ENCODE assay signal across 10 cellular contexts in genomic region chr14:22839159-22839779, GRCh38. TPM values are rescaled to one million over a fixed set of nuclear protein-coding genes. Genes with fewer than 3 reads are reported as not detected.
DNase-seq lines count a peak whose midpoint lies in the region; ATAC-seq and TF ChIP-seq lines count a peak whose summit lies in the region.
"Had no signal": no experiment of that assay in that cellular context is flagged by ENCODE, and none has a peak within 500 bp of the region (broad histone marks: within the 10 kb centered on the region; RNA-seq: fewer than 3 reads in every experiment).

No MANE protein-coding gene starts in this region.

- H3K27ac ChIP-seq in heart left ventricle, result peak overlapping the region in 10 of 12 donors; percentile 81 to 98 (median 92)
- peak overlapping the region; percentile 96 for H3K27ac ChIP-seq in muscle layer of duodenum (ENCODE audit: low read length)
- H3K27ac ChIP-seq in upper lobe of right lung, result peak overlapping the region; percentile 92

- peaks cover 0 to 37% (median 18%) of the 10 kb centered on the region in 12 donors for H3K4me1 ChIP-seq in heart left ventricle
- H3K4me1 ChIP-seq in muscle layer of duodenum (ENCODE audit: control insufficient read depth in 1 of 2, insufficient read depth in 2 of 2, low read length in 2 of 2), result peaks cover 15 to 35% of the 10 kb centered on the region in 2 donors
- peaks cover 31% of the 10 kb centered on the region for H3K4me1 ChIP-seq in upper lobe of right lung

- no peaks in the 10 kb centered on the region for H3K9me3 Mint-ChIP-seq in endothelial cell (ENCODE audit: unreplicated experiment)

- no peak for TF ChIP-seq CTCF in heart left ventricle (IDR thresholded peaks at IDR 0.05)
- no peak for TF ChIP-seq CTCF in endothelial cell (IDR thresholded peaks at IDR 0.05; ENCODE audit: unreplicated experiment)
- TF ChIP-seq CTCF in upper lobe of right lung (IDR thresholded peaks at IDR 0.05), result no peak

- WGBS in heart left ventricle, 4 donors, result 59 to 80% (median 63%) methylated on average over 6 of the region's 6 CpGs

- H3K27ac Mint-ChIP-seq in endothelial cell (ENCODE audit: unreplicated experiment), result peak overlapping the region; percentile 94

- no peak for TF ChIP-seq POLR2A in heart left ventricle (IDR thresholded peaks at IDR 0.05)

- H3K4me3 ChIP-seq in heart left ventricle (peak overlapping the region in 9 of 12 donors; percentile 70 to 99 (median 82)), muscle layer of duodenum (ENCODE audit: low read depth in 1 of 2, low read length in 2 of 2) (peak overlapping the region; percentile 90 to 92), upper lobe of right lung (peak overlapping the region; percentile 89)

- peaks cover 0 to 48% (median 40%) of the 10 kb centered on the region in 9 donors for H3K36me3 ChIP-seq in heart left ventricle
- peaks cover 29 to 49% of the 10 kb centered on the region in 2 donors for H3K36me3 ChIP-seq in muscle layer of duodenum (ENCODE audit: control insufficient read depth in 1 of 2, insufficient read depth in 2 of 2, low read length in 2 of 2)
- peaks cover 34% of the 10 kb centered on the region for H3K36me3 ChIP-seq in upper lobe of right lung

- H3K27me3 Mint-ChIP-seq in endothelial cell (ENCODE audit: unreplicated experiment), result peaks cover 18% of the 10 kb centered on the region

- no peaks in the 10 kb centered on the region for H3K9me3 ChIP-seq in heart left ventricle
- H3K9me3 ChIP-seq in muscle layer of duodenum (ENCODE audit: control insufficient read depth in 1 of 2, low read length in 2 of 2), result no peaks in the 10 kb centered on the region
- no peaks in the 10 kb centered on the region for H3K9me3 ChIP-seq in upper lobe of right lung

- DNase-seq in heart left ventricle, result no peak
- DNase-seq in left cardiac atrium, result no peak
- no peak for DNase-seq in endothelial cell (ENCODE audit: low spot score)
- no peak for DNase-seq in upper lobe of right lung
- no peak for DNase-seq in globus pallidus (ENCODE audit: low spot score)
- DNase-seq in Kasumi-1 (lab: John Stamatoyannopoulos, UW), result no peak
- DNase-seq: NCI-H510A treated with DMSO at 0.1 percent for 48 hours had no signal

- no peak for ATAC-seq in heart left ventricle
- ATAC-seq in left cardiac atrium, result no peak
- ATAC-seq in upper lobe of right lung, result no peak
- ATAC-seq in HG03097 (IDR thresholded peaks at IDR 0.05; ENCODE audit: low FRiP score, unreplicated experiment), result no peak

- H3K27me3 ChIP-seq in heart left ventricle (no peaks in the 10 kb centered on the region), muscle layer of duodenum (ENCODE audit: low read depth, low read length) (no peaks in the 10 kb centered on the region), upper lobe of right lung (no peaks in the 10 kb centered on the region)

- peaks cover 41% of the 10 kb centered on the region for H3K36me3 Mint-ChIP-seq in endothelial cell (ENCODE audit: low read depth, unreplicated experiment)

- intact Hi-C loops in heart left ventricle (cut with DNase I) (loop anchor here in 1 of 10 donors (10.0 kb wide), 1 partner anchor 76 kb away; the partner anchor contains the start of gene RBM23), left cardiac atrium (cut with DNase I) (no loop called here), upper lobe of right lung (cut with DNase I) (no loop called here)

- H3K4me3 Mint-ChIP-seq in endothelial cell (ENCODE audit: unreplicated experiment), result peak overlapping the region; percentile 100

- H3K4me1 Mint-ChIP-seq in endothelial cell (ENCODE audit: unreplicated experiment), result peaks cover 68% of the 10 kb centered on the region

RNA-seq across cellular contexts. Expression of gene MMP14, which starts 2.9 kb away (rescaled TPM):
- total RNA-seq in heart left ventricle (10 to 100 TPM; 14.0 to 90.6 (median 24.8) TPM), left cardiac atrium (10 to 100 TPM; 51.2 to 52.2 TPM), endothelial cell (ENCODE audit: unreplicated experiment) (819 TPM), upper lobe of right lung (149 TPM)
- 10 to 100 TPM; 18.9 to 25.7 TPM for polyA plus RNA-seq in heart left ventricle

RNA-seq across cellular contexts. Expression of gene MRPL52, which starts 9.6 kb away (rescaled TPM):
- total RNA-seq in heart left ventricle, result 100 to 1,000 TPM in 5 of 9 donors, 10 to 100 TPM in 4; 80.4 to 185 (median 107) TPM
- polyA plus RNA-seq in heart left ventricle, result 100 to 1,000 TPM in 1 of 2 donors, 10 to 100 TPM in 1; 83.4 to 177 TPM
- 10 to 100 TPM; 79.4 to 95.7 TPM for total RNA-seq in left cardiac atrium
- total RNA-seq in endothelial cell (ENCODE audit: unreplicated experiment), result 126 TPM
- total RNA-seq in upper lobe of right lung, result 58.4 TPM

RNA-seq across cellular contexts. Expression of gene SLC7A7, which starts 24.0 kb away (rescaled TPM):
- total RNA-seq in heart left ventricle (10 to 100 TPM in 2 of 9 donors, 1 to 10 TPM in 7; 1.8 to 28.0 (median 3.8) TPM), left cardiac atrium (10 to 100 TPM in 1 of 2 donors, 1 to 10 TPM in 1; 8.2 to 12.0 TPM), endothelial cell (ENCODE audit: unreplicated experiment) (15.0 TPM), upper lobe of right lung (84.4 TPM)
- 1 to 10 TPM; 1.3 to 4.0 TPM for polyA plus RNA-seq in heart left ventricle
- polyA plus RNA-seq: neural cell had no signal

RNA-seq across cellular contexts. Expression of gene LRP10, which starts 32.3 kb away (rescaled TPM):
- total RNA-seq in heart left ventricle (100 to 1,000 TPM in 3 of 9 donors, 10 to 100 TPM in 6; 47.9 to 128 (median 64.5) TPM), left cardiac atrium (10 to 100 TPM; 63.5 to 73.1 TPM), endothelial cell (ENCODE audit: unreplicated experiment) (105 TPM), upper lobe of right lung (142 TPM)
- 10 to 100 TPM; 11.0 to 99.9 TPM for polyA plus RNA-seq in heart left ventricle

RNA-seq across cellular contexts. Expression of gene REM2, which starts 43.8 kb away (rescaled TPM):
- total RNA-seq in heart left ventricle (under 1 TPM in 1 of 9 donors, not detected in 8; 0.21 TPM), left cardiac atrium (under 1 TPM in 1 of 2 donors, not detected in 1; 0.12 TPM), endothelial cell (ENCODE audit: unreplicated experiment) (0.36 TPM), upper lobe of right lung (0.41 TPM)
- under 1 TPM in 1 of 2 donors, not detected in 1; 0.06 TPM for polyA plus RNA-seq in heart left ventricle
